ENCODE assay signal across 21 cellular contexts in the genomic region with DNA sequence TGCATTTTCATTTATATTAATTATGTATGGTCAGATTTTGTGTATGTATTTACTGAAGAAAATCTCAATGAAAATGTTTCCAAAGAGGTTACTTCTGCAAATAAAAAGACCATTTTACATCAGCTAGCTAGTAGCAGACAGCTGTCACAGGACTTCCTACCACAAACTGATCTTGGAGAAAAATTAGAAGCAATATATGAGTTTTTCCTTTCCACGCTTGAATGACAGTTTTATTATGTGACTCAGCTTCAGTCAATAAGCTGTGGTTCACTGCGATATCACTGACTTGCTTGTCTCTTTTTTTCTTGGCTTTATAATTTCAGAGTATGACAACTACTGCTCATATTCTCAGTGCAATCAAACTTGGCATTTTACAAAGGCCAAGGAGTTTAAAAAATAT.
DNase-seq lines count a peak whose midpoint lies in the region; ATAC-seq and TF ChIP-seq lines count a peak whose summit lies in the region.
"Had no signal": no experiment of that assay in that cellular context is flagged by ENCODE, and none has a peak within 500 bp of the region (broad histone marks: within the 10 kb centered on the region; RNA-seq: fewer than 3 reads in every experiment).

No MANE protein-coding gene starts in this region.

- H3K9me2 ChIP-seq in Loucy (replicated peaks; ENCODE audit: low read depth, low read length): no peaks in the 10 kb centered on the region

- ATAC-seq in GM18502 (IDR thresholded peaks at IDR 0.05; ENCODE audit: poor library complexity, unreplicated experiment) (peak; percentile 48), RWPE2 (ENCODE audit: low read depth) (peak; percentile 73), HG03139 (IDR thresholded peaks at IDR 0.05; ENCODE audit: unreplicated experiment) (no peak)
- ATAC-seq: activated naive CD4-positive, alpha-beta T cell treated with anti-CD3 and anti-CD28 coated beads, Interleukin-2, amount 50 U/mL, for 72 hours; left ventricle myocardium superior; stimulated activated naive CD8-positive, alpha-beta T cell treated with anti-CD3 and anti-CD28 coated beads, Interleukin-15, amount 100 ng/mL, for 72 hours; T-helper 17 cell had no signal

- peak overlapping the region; percentile 76 for H3K9ac ChIP-seq in Loucy (ENCODE audit: low read depth, low read length, poor library complexity, severe bottlenecking)

- no peak for TF ChIP-seq CTCF in Loucy (conservative IDR thresholded peaks at IDR 0.05; ENCODE audit: low read length)
- TF ChIP-seq CTCF in RWPE2 (IDR thresholded peaks at IDR 0.05; ENCODE audit: poor library complexity, severe bottlenecking): no peak
- no peak for TF ChIP-seq CTCF in kidney epithelial cell (IDR thresholded peaks at IDR 0.05; ENCODE audit: insufficient read depth, low read length, poor library complexity, severe bottlenecking)
- TF ChIP-seq CTCF in foreskin fibroblast (IDR thresholded peaks at IDR 0.05; ENCODE audit: low read depth, low read length): no peak

- peaks cover 19% of the 10 kb centered on the region for H3F3A ChIP-seq in Loucy (ENCODE audit: low read depth)

- H3K27ac ChIP-seq in RWPE2 (ENCODE audit: poor library complexity, severe bottlenecking): no peak overlapping the region
- H3K27ac ChIP-seq: PC-9 had no signal

- no peaks in the 10 kb centered on the region for H3K9me3 ChIP-seq in Loucy (ENCODE audit: insufficient read depth, low read depth, low read length)
- H3K9me3 ChIP-seq in RWPE2 (ENCODE audit: severe bottlenecking): no peaks in the 10 kb centered on the region
- H3K9me3 ChIP-seq: BE2C had no signal

- H3K4me3 ChIP-seq in Loucy (ENCODE audit: low read length, poor library complexity, severe bottlenecking) (peak overlapping the region; percentile 65), RWPE2 (ENCODE audit: severe bottlenecking) (no peak overlapping the region), kidney epithelial cell (ENCODE audit: low read depth, low read length) (no peak overlapping the region), foreskin fibroblast (ENCODE audit: low read depth in 1 of 2, low read length in 2 of 2) (no peak overlapping the region)
- H3K4me3 ChIP-seq: PC-9, smooth muscle cell had no signal

- H3K36me3 ChIP-seq in Loucy (ENCODE audit: insufficient read depth, low read length) (no peaks in the 10 kb centered on the region), RWPE2 (ENCODE audit: low read depth) (no peaks in the 10 kb centered on the region), kidney epithelial cell (ENCODE audit: control insufficient read depth, insufficient read depth, low read length) (no peaks in the 10 kb centered on the region)
- H3K36me3 ChIP-seq: BE2C had no signal

- H3K79me2 ChIP-seq in Loucy (ENCODE audit: insufficient read depth, low read length): no peaks in the 10 kb centered on the region

- H3K27me3 ChIP-seq in Loucy (ENCODE audit: insufficient read depth, low read length, poor library complexity, severe bottlenecking): no peaks in the 10 kb centered on the region
- no peaks in the 10 kb centered on the region for H3K27me3 ChIP-seq in RWPE2 (ENCODE audit: insufficient read depth, poor library complexity, severe bottlenecking)
- H3K27me3 ChIP-seq in kidney epithelial cell (ENCODE audit: control insufficient read depth, insufficient read depth, low read length): no peaks in the 10 kb centered on the region
- H3K27me3 ChIP-seq: BE2C had no signal

- no peaks in the 10 kb centered on the region for H4K20me1 ChIP-seq in Loucy (ENCODE audit: insufficient read depth, low read length, poor library complexity, severe bottlenecking)

- H2AFZ ChIP-seq in Loucy (ENCODE audit: low read length): no peak overlapping the region
- H2AFZ ChIP-seq: PC-9 had no signal

- no peak for DNase-seq in RWPE2 (ENCODE audit: low spot score)
- peak; percentile 1 for DNase-seq in kidney epithelial cell (ENCODE audit: low read depth)
- no peak for DNase-seq in HUDEP-2 (lab: John Stamatoyannopoulos, UW; ENCODE audit: unreplicated experiment in 76 of 76)
- no peak for DNase-seq in foreskin fibroblast
- DNase-seq in SHP77 treated with DMSO at 0.1 percent for 48 hours (lab: John Stamatoyannopoulos, UW): no peak
- DNase-seq: activated CD4-positive, alpha-beta T cell treated with anti-CD3 and anti-CD28 coated beads for 4 hours; BE2C; DMS79; effector CD4-positive, alpha-beta T cell; HCEC 1CT; left ventricle myocardium superior; NCI-H2171 treated with DMSO at 0.1 percent for 48 hours; PC-9; posterior cingulate gyrus; stimulated activated naive CD8-positive, alpha-beta T cell treated with anti-CD3 and anti-CD28 coated beads, Interleukin-15, amount 100 ng/mL, for 72 hours; T-helper 17 cell had no signal

- H3K4me2 ChIP-seq in Loucy (ENCODE audit: low read depth, low read length, poor library complexity, severe bottlenecking): peak overlapping the region; percentile 83
- H3K4me2 ChIP-seq: PC-9, smooth muscle cell had no signal

- H3K4me1 ChIP-seq in Loucy (ENCODE audit: insufficient read depth, low read length, poor library complexity, severe bottlenecking) (peaks cover 39% of the 10 kb centered on the region), RWPE2 (ENCODE audit: insufficient read depth, poor library complexity, severe bottlenecking) (no peaks in the 10 kb centered on the region)
- H3K4me1 ChIP-seq: BE2C had no signal
